ENCODE assay signal across 10 cellular contexts in the genomic region with DNA sequence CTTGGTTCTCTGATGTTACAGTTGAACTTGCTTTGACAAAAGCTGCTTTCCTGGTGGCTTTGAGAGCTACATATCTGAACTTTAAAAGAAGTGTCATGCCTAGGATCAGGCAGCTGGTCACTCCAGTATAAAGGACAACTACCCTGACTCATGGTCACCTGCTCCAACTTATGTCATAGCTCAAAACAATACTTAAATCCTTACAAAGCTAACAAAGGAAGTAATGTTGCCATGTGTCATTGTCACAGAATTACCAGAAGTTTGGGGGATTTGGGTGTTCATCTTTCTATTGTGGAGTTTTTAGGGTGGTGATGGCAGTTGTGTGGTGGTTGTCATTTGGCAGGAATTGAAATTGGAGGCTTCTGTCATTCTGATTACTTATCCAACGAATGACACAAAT. TPM values are rescaled to one million over a fixed set of nuclear protein-coding genes. Genes with fewer than 3 reads are reported as not detected.
DNase-seq lines count a peak whose midpoint lies in the region; ATAC-seq, FAIRE-seq and TF ChIP-seq lines count a peak whose summit lies in the region.
"Had no signal": no experiment of that assay in that cellular context is flagged by ENCODE, and none has a peak within 500 bp of the region (broad histone marks: within the 10 kb centered on the region; RNA-seq: fewer than 3 reads in every experiment).

No MANE protein-coding gene starts in this region.

- dilution Hi-C loops in endothelial cell of umbilical vein (cut with MboI; ENCODE audit: extremely low pct_ligation_motif_present, low sequenced_read_pairs) = no loop called here

- peak overlapping the region; percentile 96 for H3K4me3 Mint-ChIP-seq in CD8-positive, alpha-beta T cell

- intact Hi-C loops in CD8-positive, alpha-beta T cell (cut with DNase I, micrococcal nuclease) = loop anchor here (1.0 to 10.0 kb wide), 9 partner anchors 13 to 1022 kb away; a partner anchor contains a TSS
- intact Hi-C loops in endothelial cell of umbilical vein (cut with micrococcal nuclease) = loop anchor here (5.0 kb wide), 1 partner anchor 47 kb away; no protein-coding TSS in a partner anchor
- intact Hi-C loops in prostate gland (cut with DNase I) = loop anchor here (1.0 kb wide), 1 partner anchor 54 kb away; no protein-coding TSS in a partner anchor

- H3K4me3 ChIP-seq in CD8-positive, alpha-beta T cell (ENCODE audit: low read depth, low read length) = no peak overlapping the region
- H3K4me3 ChIP-seq in endothelial cell of umbilical vein (replicated peaks in 1 of 3; ENCODE audit: insufficient read depth in 1 of 3, low read depth in 1 of 3, low read length in 3 of 3) (no peak overlapping the region), prostate gland (no peak overlapping the region), BE2C (ENCODE audit: low read depth, low read length) (no peak overlapping the region)

- H3K27me3 Mint-ChIP-seq in CD8-positive, alpha-beta T cell (ENCODE audit: low read depth) = no peaks in the 10 kb centered on the region

- H3K4me1 ChIP-seq in CD8-positive, alpha-beta T cell (ENCODE audit: insufficient read depth, low read length) = peaks cover 36% of the 10 kb centered on the region
- peaks cover 14% of the 10 kb centered on the region for H3K4me1 ChIP-seq in endothelial cell of umbilical vein (ENCODE audit: control insufficient read depth, extremely low read depth, insufficient read depth, low read length)
- no peaks in the 10 kb centered on the region for H3K4me1 ChIP-seq in prostate gland (replicated peaks)
- H3K4me1 ChIP-seq in BE2C = peaks cover 7% of the 10 kb centered on the region; the same call in 1 of the 2 replicates

- no peaks in the 10 kb centered on the region for H3K9me3 ChIP-seq in CD8-positive, alpha-beta T cell (ENCODE audit: low read length)
- H3K9me3 ChIP-seq in endothelial cell of umbilical vein (replicated peaks; ENCODE audit: control insufficient read depth, insufficient read depth, low read length) (no peaks in the 10 kb centered on the region), prostate gland (no peaks in the 10 kb centered on the region), BE2C (peaks cover 2% of the 10 kb centered on the region; the same call in 1 of the 2 replicates)

- H2AFZ ChIP-seq in endothelial cell of umbilical vein (ENCODE audit: low read depth, low read length) = no peak overlapping the region

- H3K27ac Mint-ChIP-seq in CD8-positive, alpha-beta T cell = peak overlapping the region; percentile 100

- no peaks in the 10 kb centered on the region for H3K27me3 ChIP-seq in CD8-positive, alpha-beta T cell (ENCODE audit: insufficient read depth, low read length)
- H3K27me3 ChIP-seq in endothelial cell of umbilical vein (ENCODE audit: control insufficient read depth in 2 of 2, insufficient read depth in 2 of 2, low read length in 2 of 2) (peaks cover 0 to under 1% of the 10 kb centered on the region in 2 experiments), prostate gland (replicated peaks; ENCODE audit: insufficient read depth) (no peaks in the 10 kb centered on the region), BE2C (peaks cover 3% of the 10 kb centered on the region; the same call in 1 of the 2 replicates)

- no TSS peak for BruUV-seq in endothelial cell of umbilical vein (replicated peaks; lab: Mats Ljungman, UMichigan)

- CTCF ChIA-PET in CD8-positive, alpha-beta T cell (lab: Charles Lee) = interaction anchor here (0.8 to 3.1 kb wide), 5 partner anchors 8 to 77 kb away, joined by 3 to 25 read pairs (median 7); no protein-coding TSS in a partner anchor
- CTCF ChIA-PET in endothelial cell of umbilical vein (lab: Charles Lee) = interaction anchor here (1.1 to 2.2 kb wide), 3 partner anchors 18 to 74 kb away, joined by 3 to 12 read pairs (median 4); no protein-coding TSS in a partner anchor

- H3K79me2 ChIP-seq in endothelial cell of umbilical vein (ENCODE audit: control insufficient read depth, insufficient read depth, low read length) = no peaks in the 10 kb centered on the region

- no peaks in the 10 kb centered on the region for H3K9me1 ChIP-seq in endothelial cell of umbilical vein (replicated peaks; ENCODE audit: control insufficient read depth, extremely low read depth, insufficient read depth, low read length)

- H3K36me3 ChIP-seq in CD8-positive, alpha-beta T cell (ENCODE audit: insufficient read depth, low read length) = no peaks in the 10 kb centered on the region
- no peaks in the 10 kb centered on the region for H3K36me3 ChIP-seq in endothelial cell of umbilical vein (ENCODE audit: control insufficient read depth in 2 of 2, extremely low read depth in 1 of 2, insufficient read depth in 2 of 2, low read length in 2 of 2)
- no peaks in the 10 kb centered on the region for H3K36me3 ChIP-seq in prostate gland
- H3K36me3 ChIP-seq in BE2C = no peaks in the 10 kb centered on the region

- 47% methylated on average over 1 of the region's 1 CpG for WGBS in prostate gland

- H3K9ac ChIP-seq in endothelial cell of umbilical vein (replicated peaks; ENCODE audit: extremely low read depth, insufficient read depth, low read length) = no peak overlapping the region

- DNase-seq in CD8-positive, alpha-beta T cell = no peak
- DNase-seq in M059J (ENCODE audit: low read depth) = peak; percentile 18
- peak; percentile 31 for DNase-seq in endothelial cell of umbilical vein (ENCODE audit: low read depth, low spot score)
- DNase-seq in prostate gland (ENCODE audit: low spot score) = no peak
- no peak for DNase-seq in SHP77 treated with DMSO at 0.1 percent for 48 hours (lab: John Stamatoyannopoulos, UW)
- DNase-seq in BE2C = no peak
- DNase-seq: kidney glomerular epithelial cell had no signal

- H3K9me3 Mint-ChIP-seq in CD8-positive, alpha-beta T cell = no peaks in the 10 kb centered on the region

- peaks cover 48% of the 10 kb centered on the region for H3K4me1 Mint-ChIP-seq in CD8-positive, alpha-beta T cell (ENCODE audit: low read depth)

- peaks cover 22% of the 10 kb centered on the region for H3K36me3 Mint-ChIP-seq in CD8-positive, alpha-beta T cell

- no peak overlapping the region for H3K27ac ChIP-seq in CD8-positive, alpha-beta T cell (ENCODE audit: low read depth, low read length)
- H3K27ac ChIP-seq in endothelial cell of umbilical vein (ENCODE audit: insufficient read depth, low read depth, low read length) = no peak overlapping the region
- peak overlapping the region; percentile 95 to 96 for H3K27ac ChIP-seq in prostate gland

- POLR2A ChIA-PET in CD8-positive, alpha-beta T cell (lab: Charles Lee) = interaction anchor here (0.7 to 3.4 kb wide), 10 partner anchors 9 to 655 kb away, joined by 3 to 23 read pairs (median 4); a partner anchor contains a TSS
- POLR2A ChIA-PET in endothelial cell of umbilical vein (lab: Charles Lee) = no interaction called here

- no peaks in the 10 kb centered on the region for H4K20me1 ChIP-seq in endothelial cell of umbilical vein (replicated peaks; ENCODE audit: control insufficient read depth, extremely low read depth, insufficient read depth, low read length)

- H3K4me2 ChIP-seq in endothelial cell of umbilical vein (ENCODE audit: insufficient read depth, low read length) = no peak overlapping the region

- TF ChIP-seq CTCF in CD8-positive, alpha-beta T cell (IDR thresholded peaks at IDR 0.05) = no peak
- TF ChIP-seq CTCF in endothelial cell of umbilical vein (IDR thresholded peaks at IDR 0.05; ENCODE audit: extremely low read depth in 1 of 2, insufficient read depth in 1 of 2, low read depth in 1 of 2, low read length in 2 of 2) (no peak), prostate gland (IDR thresholded peaks at IDR 0.05) (no peak), BE2C (IDR thresholded peaks at IDR 0.05; ENCODE audit: low read depth, low read length) (no peak)

- peak; percentile 78 for FAIRE-seq in endothelial cell of umbilical vein (lab: Jason Lieb, UNC)

- no peak for ATAC-seq in CD8-positive, alpha-beta T cell
- ATAC-seq in GM21515 (IDR thresholded peaks at IDR 0.05; ENCODE audit: unreplicated experiment) (no peak), HG03159 (IDR thresholded peaks at IDR 0.05; ENCODE audit: unreplicated experiment) (no peak)
- ATAC-seq: Panc1 had no signal

- no peak for TF ChIP-seq POLR2A in endothelial cell of umbilical vein (IDR thresholded peaks at IDR 0.05; ENCODE audit: low read depth, low read length)
- no peak for TF ChIP-seq POLR2A in prostate gland (IDR thresholded peaks at IDR 0.05)

RNA-seq across cellular contexts. Expression of a gene that starts 1.8 kb away (rescaled TPM):
- total RNA-seq in CD8-positive, alpha-beta T cell = 100 to 1,000 TPM; 130 to 133 TPM
- 15.8 and 30.1 TPM in 2 replicates for total RNA-seq in M059J (2014; rRNA removed; shearing (Covaris generic))
- total RNA-seq in endothelial cell of umbilical vein (15.3 and 18.7 TPM in 2 replicates), prostate gland (10 to 100 TPM; 20.0 to 30.6 TPM)
- polyA plus RNA-seq in endothelial cell of umbilical vein = 5.3 and 6.0 TPM in 2 replicates
- polyA plus RNA-seq in endothelial cell of umbilical vein (2011; cell fraction: cytosol; rRNA removed) = 6.0 and 6.8 TPM in 2 replicates
- polyA plus RNA-seq in endothelial cell of umbilical vein (2011; cell fraction: nucleus; rRNA removed) = 18.7 and 19.0 TPM in 2 replicates
- 4.4 and 4.9 TPM in 2 replicates for polyA plus RNA-seq in endothelial cell of umbilical vein (2012)
- polyA minus RNA-seq in endothelial cell of umbilical vein = 34.8 and 38.1 TPM in 2 replicates
- polyA minus RNA-seq in endothelial cell of umbilical vein (2011; cell fraction: cytosol; rRNA and poly(A)+ RNA removed) = 7.3 TPM
- 50.3 and 59.5 TPM in 2 replicates for polyA minus RNA-seq in endothelial cell of umbilical vein (2011; cell fraction: nucleus; rRNA and poly(A)+ RNA removed)
- 1.2 TPM for polyA plus RNA-seq in BE2C (2012; ENCODE audit: insufficient read depth, insufficient read length, low read depth)

RNA-seq across cellular contexts. Expression of a gene that starts 52.9 kb away (rescaled TPM):
- 10 to 100 TPM; 19.3 to 19.7 TPM for total RNA-seq in CD8-positive, alpha-beta T cell
- 179 and 286 TPM in 2 replicates for total RNA-seq in M059J (2014; rRNA removed; shearing (Covaris generic))
- total RNA-seq in endothelial cell of umbilical vein (223 and 249 TPM in 2 replicates), prostate gland (10 to 100 TPM; 56.1 to 91.7 TPM)
- polyA plus RNA-seq in endothelial cell of umbilical vein = 113 and 117 TPM in 2 replicates
- 152 and 153 TPM in 2 replicates for polyA plus RNA-seq in endothelial cell of umbilical vein (2011; cell fraction: cytosol; rRNA removed)
- polyA plus RNA-seq in endothelial cell of umbilical vein (2011; cell fraction: nucleus; rRNA removed) = 85.0 and 102 TPM in 2 replicates
- 259 and 324 TPM in 2 replicates for polyA plus RNA-seq in endothelial cell of umbilical vein (2012)
- polyA minus RNA-seq in endothelial cell of umbilical vein = 84.1 and 89.5 TPM in 2 replicates
- polyA minus RNA-seq in endothelial cell of umbilical vein (2011; cell fraction: cytosol; rRNA and poly(A)+ RNA removed) = 13.7 TPM
- polyA minus RNA-seq in endothelial cell of umbilical vein (2011; cell fraction: nucleus; rRNA and poly(A)+ RNA removed) = 32.4 and 34.6 TPM in 2 replicates
- 41.7 TPM for polyA plus RNA-seq in BE2C (2012; ENCODE audit: insufficient read depth, insufficient read length, low read depth)

RNA-seq across cellular contexts. Expression of a gene that starts 56.8 kb away (rescaled TPM):
- total RNA-seq in CD8-positive, alpha-beta T cell = 1 to 10 TPM; 2.5 to 2.6 TPM
- 3.7 and 8.2 TPM in 2 replicates for total RNA-seq in M059J (2014; rRNA removed; shearing (Covaris generic))
- total RNA-seq in endothelial cell of umbilical vein = 10.1 and 12.3 TPM in 2 replicates
- polyA plus RNA-seq in endothelial cell of umbilical vein = 3.8 and 6.0 TPM in 2 replicates
- polyA plus RNA-seq in endothelial cell of umbilical vein (2011; cell fraction: cytosol; rRNA removed) = 5.3 and 5.9 TPM in 2 replicates
- polyA plus RNA-seq in endothelial cell of umbilical vein (2011; cell fraction: nucleus; rRNA removed) = 9.0 and 10.0 TPM in 2 replicates
- polyA plus RNA-seq in endothelial cell of umbilical vein (2012) = 7.3 and 9.3 TPM in 2 replicates
- polyA minus RNA-seq in endothelial cell of umbilical vein = 13.1 and 13.2 TPM in 2 replicates
- 12.7 TPM for polyA minus RNA-seq in endothelial cell of umbilical vein (2011; cell fraction: cytosol; rRNA and poly(A)+ RNA removed)
- polyA minus RNA-seq in endothelial cell of umbilical vein (2011; cell fraction: nucleus; rRNA and poly(A)+ RNA removed) = 12.4 and 18.7 TPM in 2 replicates
- total RNA-seq in prostate gland = 1 to 10 TPM; 8.6 to 9.5 TPM
- 7.9 TPM for polyA plus RNA-seq in BE2C (2012; ENCODE audit: insufficient read depth, insufficient read length, low read depth)

Comparison
In these comparisons a context has a peak if more than half of its experiments do, and no peak if none do; other contexts are left out.
1. DNase-seq: peak in M059J (single experiment) and endothelial cell of umbilical vein (single experiment); none in CD8-positive, alpha-beta T cell (0 of 7), prostate gland (single experiment), SHP77 treated with DMSO at 0.1 percent for 48 hours (single experiment) and BE2C (single experiment).
2. H3K27ac ChIP-seq: peak in prostate gland (2 of 2); none in CD8-positive, alpha-beta T cell (single experiment) and endothelial cell of umbilical vein (single experiment).